1 cellular context compared by ENCODE assay signal in genomic region chr6:34584694-34585093, GRCh38.
TF ChIP-seq lines count a peak whose summit lies in the region.

No MANE protein-coding gene starts in this region.

TF ChIP-seq in H1, 55 proteins besides CTCF, POLR2A, EP300 and RAD21:
- TF ChIP-seq PHF8 (conservative IDR thresholded peaks at IDR 0.05; ENCODE audit: low read depth, low read length): no peak
- TF ChIP-seq YY1 (IDR thresholded peaks at IDR 0.05; ENCODE audit: low read depth, low read length): 0 out of 2 replicates have a peak, but pooled peaks have one; percentile 20
